9 cellular contexts compared by ENCODE assay signal in genomic region chr11:65743928-65744698, GRCh38. TPM values are rescaled to one million over a fixed set of nuclear protein-coding genes. Genes with fewer than 3 reads are reported as not detected.
DNase-seq lines count a peak whose midpoint lies in the region; ATAC-seq and TF ChIP-seq lines count a peak whose summit lies in the region.
"Had no signal": no experiment of that assay in that cellular context is flagged by ENCODE, and none has a peak within 500 bp of the region (broad histone marks: within the 10 kb centered on the region; RNA-seq: fewer than 3 reads in every experiment).

No MANE protein-coding gene starts in this region.

- no peak overlapping the region for H3K4me3 Mint-ChIP-seq in activated T-helper 1 cell treated with anti-CD3 and anti-CD28 coated beads, Interleukin-12 subunit alpha, Interleukin-12 subunit beta, Interleukin-2, Interleukin-4 antibody, amounts not matched to agents 30 ng/mL and 10 ng/mL and 1 ng/mL, durations not matched to agents 14 hours and 24 hours and 36 hours

- DNase-seq in HFF-Myc (ENCODE audit: extremely low read depth, low read depth) (no peak), SK-N-DZ (ENCODE audit: low spot score) (peak; percentile 63), islet precursor cell (peak; percentile 73), tibial artery (no peak)
- no peak for DNase-seq in activated T-helper 1 cell treated with anti-CD3 and anti-CD28 coated beads, Interleukin-12 subunit alpha, Interleukin-12 subunit beta, Interleukin-2, Interleukin-4 antibody, amounts not matched to agents 30 ng/mL and 10 ng/mL and 1 ng/mL, durations not matched to agents 14 hours and 24 hours and 36 hours (ENCODE audit: low spot score)

- peaks cover 20% of the 10 kb centered on the region for H3K27me3 Mint-ChIP-seq in activated T-helper 1 cell treated with anti-CD3 and anti-CD28 coated beads, Interleukin-12 subunit alpha, Interleukin-12 subunit beta, Interleukin-2, Interleukin-4 antibody, amounts not matched to agents 30 ng/mL and 10 ng/mL and 1 ng/mL, durations not matched to agents 14 hours and 24 hours and 36 hours (ENCODE audit: insufficient read depth)

- H3K4me3 ChIP-seq in HFF-Myc (replicated peaks; ENCODE audit: low read depth, low read length) (no peak overlapping the region), tibial artery (no peak overlapping the region)

- no peaks in the 10 kb centered on the region for H3K4me1 Mint-ChIP-seq in activated T-helper 1 cell treated with anti-CD3 and anti-CD28 coated beads, Interleukin-12 subunit alpha, Interleukin-12 subunit beta, Interleukin-2, Interleukin-4 antibody, amounts not matched to agents 30 ng/mL and 10 ng/mL and 1 ng/mL, durations not matched to agents 14 hours and 24 hours and 36 hours (ENCODE audit: low read depth)

- H3K27ac ChIP-seq in C4-2B (no peak overlapping the region), tibial artery (no peak overlapping the region)

- intact Hi-C loops in tibial artery (cut with DNase I; ENCODE audit: low total_unique reads): no loop called here
- intact Hi-C loops in activated T-helper 1 cell treated with anti-CD3 and anti-CD28 coated beads, Interleukin-12 subunit alpha, Interleukin-12 subunit beta, Interleukin-2, Interleukin-4 antibody, amounts not matched to agents 30 ng/mL and 10 ng/mL and 1 ng/mL, durations not matched to agents 14 hours and 24 hours and 36 hours (cut with micrococcal nuclease): no loop called here

- no peaks in the 10 kb centered on the region for H3K9me3 ChIP-seq in tibial artery

- no peak overlapping the region for H3K27ac Mint-ChIP-seq in activated T-helper 1 cell treated with anti-CD3 and anti-CD28 coated beads, Interleukin-12 subunit alpha, Interleukin-12 subunit beta, Interleukin-2, Interleukin-4 antibody, amounts not matched to agents 30 ng/mL and 10 ng/mL and 1 ng/mL, durations not matched to agents 14 hours and 24 hours and 36 hours

- H3K36me3 Mint-ChIP-seq in activated T-helper 1 cell treated with anti-CD3 and anti-CD28 coated beads, Interleukin-12 subunit alpha, Interleukin-12 subunit beta, Interleukin-2, Interleukin-4 antibody, amounts not matched to agents 30 ng/mL and 10 ng/mL and 1 ng/mL, durations not matched to agents 14 hours and 24 hours and 36 hours (ENCODE audit: low read depth): no peaks in the 10 kb centered on the region

- no peaks in the 10 kb centered on the region for H3K4me1 ChIP-seq in tibial artery

- TF ChIP-seq CTCF in C4-2B (conservative IDR thresholded peaks at IDR 0.05): peak; percentile 86
- TF ChIP-seq CTCF in HFF-Myc (IDR thresholded peaks at IDR 0.05; ENCODE audit: low read depth, low read length, missing control alignments): peak; percentile 44
- no peak for TF ChIP-seq CTCF in tibial artery (IDR thresholded peaks at IDR 0.05)

- no peaks in the 10 kb centered on the region for H3K9me3 Mint-ChIP-seq in activated T-helper 1 cell treated with anti-CD3 and anti-CD28 coated beads, Interleukin-12 subunit alpha, Interleukin-12 subunit beta, Interleukin-2, Interleukin-4 antibody, amounts not matched to agents 30 ng/mL and 10 ng/mL and 1 ng/mL, durations not matched to agents 14 hours and 24 hours and 36 hours

- no peaks in the 10 kb centered on the region for H3K36me3 ChIP-seq in tibial artery

- no peaks in the 10 kb centered on the region for H3K27me3 ChIP-seq in tibial artery

- no peak for ATAC-seq in HG03460 (IDR thresholded peaks at IDR 0.05; ENCODE audit: unreplicated experiment)
- no peak for ATAC-seq in HG03354 (IDR thresholded peaks at IDR 0.05; ENCODE audit: poor library complexity, severe bottlenecking, unreplicated experiment)

RNA-seq across cellular contexts. Expression of gene RNASEH2C, which starts 23.5 kb away (rescaled TPM):
- polyA plus RNA-seq in SK-N-DZ (2014; cell fraction: cytosol; rRNA removed): 99.5 and 113 TPM in 2 replicates
- polyA plus RNA-seq in SK-N-DZ (2014; cell fraction: nucleus; rRNA removed): 230 and 265 TPM in 2 replicates
- 87.6 and 89.0 TPM in 2 replicates for total RNA-seq in activated T-helper 1 cell treated with anti-CD3 and anti-CD28 coated beads, Interleukin-12 subunit alpha, Interleukin-12 subunit beta, Interleukin-2, Interleukin-4 antibody, amounts not matched to agents 30 ng/mL and 10 ng/mL and 1 ng/mL, durations not matched to agents 14 hours and 24 hours and 36 hours

RNA-seq across cellular contexts. Expression of gene KAT5, which starts 32.1 kb away (rescaled TPM):
- 51.7 and 63.6 TPM in 2 replicates for polyA plus RNA-seq in SK-N-DZ (2014; cell fraction: cytosol; rRNA removed)
- 57.7 and 75.3 TPM in 2 replicates for polyA plus RNA-seq in SK-N-DZ (2014; cell fraction: nucleus; rRNA removed)
- total RNA-seq in activated T-helper 1 cell treated with anti-CD3 and anti-CD28 coated beads, Interleukin-12 subunit alpha, Interleukin-12 subunit beta, Interleukin-2, Interleukin-4 antibody, amounts not matched to agents 30 ng/mL and 10 ng/mL and 1 ng/mL, durations not matched to agents 14 hours and 24 hours and 36 hours: 68.1 and 75.0 TPM in 2 replicates

RNA-seq across cellular contexts. Expression of gene AP5B1, which starts 36.7 kb away (rescaled TPM):
- polyA plus RNA-seq in SK-N-DZ (2014; cell fraction: cytosol; rRNA removed): 2.7 and 3.4 TPM in 2 replicates
- 2.3 and 3.1 TPM in 2 replicates for polyA plus RNA-seq in SK-N-DZ (2014; cell fraction: nucleus; rRNA removed)
- 17.4 and 19.2 TPM in 2 replicates for total RNA-seq in activated T-helper 1 cell treated with anti-CD3 and anti-CD28 coated beads, Interleukin-12 subunit alpha, Interleukin-12 subunit beta, Interleukin-2, Interleukin-4 antibody, amounts not matched to agents 30 ng/mL and 10 ng/mL and 1 ng/mL, durations not matched to agents 14 hours and 24 hours and 36 hours

RNA-seq across cellular contexts. Expression of gene OVOL1, which starts 42.8 kb away (rescaled TPM):
- polyA plus RNA-seq in SK-N-DZ (2014; cell fraction: cytosol; rRNA removed): not detected in 2 replicates
- polyA plus RNA-seq in SK-N-DZ (2014; cell fraction: nucleus; rRNA removed): not detected in 2 replicates
- 0.10 and 0.36 TPM in 2 replicates for total RNA-seq in activated T-helper 1 cell treated with anti-CD3 and anti-CD28 coated beads, Interleukin-12 subunit alpha, Interleukin-12 subunit beta, Interleukin-2, Interleukin-4 antibody, amounts not matched to agents 30 ng/mL and 10 ng/mL and 1 ng/mL, durations not matched to agents 14 hours and 24 hours and 36 hours
- total RNA-seq: fibroblast of lung had no signal
- polyA plus RNA-seq: fibroblast of lung had no signal

Comparison
In these comparisons a context has a peak if more than half of its experiments do, and no peak if none do; other contexts are left out.
1. CTCF ChIP-seq: peak in C4-2B (single experiment) and HFF-Myc (single experiment); none in tibial artery (0 of 2).
2. DNase-seq: peak in SK-N-DZ (single experiment) and islet precursor cell (single experiment); none in HFF-Myc (single experiment), tibial artery (0 of 2) and activated T-helper 1 cell treated with anti-CD3 and anti-CD28 coated beads, Interleukin-12 subunit alpha, Interleukin-12 subunit beta, Interleukin-2, Interleukin-4 antibody, amounts not matched to agents 30 ng/mL and 10 ng/mL and 1 ng/mL, durations not matched to agents 14 hours and 24 hours and 36 hours (single experiment).